In genomic region chr7:157801109-157801508, GRCh38 we compare ENCODE assay signal across 23 cellular contexts.
A peak's percentile ranks its signal among the peaks of the same experiment; 100 is the strongest.
DNase-seq lines count a peak whose midpoint lies in the region; ATAC-seq and TF ChIP-seq lines count a peak whose summit lies in the region.
"Had no signal": no experiment of that assay in that cellular context is flagged by ENCODE, and none has a peak within 500 bp of the region (broad histone marks: within the 10 kb centered on the region; RNA-seq: fewer than 3 reads in every experiment).

No MANE protein-coding gene starts in this region.

- H3K9me3 ChIP-seq in right atrium auricular region, result no peaks in the 10 kb centered on the region
- H3K9me3 ChIP-seq in lower lobe of right lung, result no peaks in the 10 kb centered on the region
- no peaks in the 10 kb centered on the region for H3K9me3 ChIP-seq in psoas muscle
- peaks cover 9% of the 10 kb centered on the region for H3K9me3 ChIP-seq in aorta (ENCODE audit: control insufficient read depth, low read length)
- H3K9me3 ChIP-seq: A549; BE2C; BLaER1 treated with 17β-estradiol and CSF1 and Interleukin-3, amounts not matched to agents 10 nM and 100 nM; HAP-1 had no signal

- H3K27ac ChIP-seq in right atrium auricular region, result no peak overlapping the region
- no peak overlapping the region for H3K27ac ChIP-seq in lower lobe of right lung
- no peak overlapping the region for H3K27ac ChIP-seq in psoas muscle
- H3K27ac ChIP-seq in aorta (ENCODE audit: low read depth in 1 of 2, low read length in 2 of 2), result no peak overlapping the region
- H3K27ac ChIP-seq: A549; BLaER1 treated with 17β-estradiol and CSF1 and Interleukin-3, amounts not matched to agents 10 nM and 100 nM had no signal

- ATAC-seq in Right ventricle myocardium superior (ENCODE audit: poor library complexity), result no peak
- no peak for ATAC-seq in lower lobe of right lung
- ATAC-seq in psoas muscle, result no peak
- ATAC-seq in aorta (ENCODE audit: low FRiP score), result no peak
- no peak for ATAC-seq in HG02588 (IDR thresholded peaks at IDR 0.05; ENCODE audit: unreplicated experiment)
- no peak for ATAC-seq in HG03135 (IDR thresholded peaks at IDR 0.05; ENCODE audit: unreplicated experiment)
- ATAC-seq: A549, GM12878, GM23338 had no signal

- intact Hi-C loops in Right ventricle myocardium superior (cut with DNase I) (no loop called here), lower lobe of right lung (cut with DNase I) (no loop called here), psoas muscle (cut with DNase I) (no loop called here), aorta (cut with DNase I) (no loop called here)

- in situ Hi-C loops in GM13976 (cut with MboI; ENCODE audit: low sequenced_read_pairs, unreplicated experiment), result no loop called here

- no peak for TF ChIP-seq CTCF in right atrium auricular region (IDR thresholded peaks at IDR 0.05)
- TF ChIP-seq CTCF in lower lobe of right lung (IDR thresholded peaks at IDR 0.05), result no peak
- TF ChIP-seq CTCF in psoas muscle (IDR thresholded peaks at IDR 0.05), result no peak
- TF ChIP-seq CTCF in GM13976 (IDR thresholded peaks at IDR 0.05; ENCODE audit: borderline replicate concordance, control extremely low read depth, extremely low read depth, insufficient read depth, missing control alignments), result no peak

- H3K4me1 ChIP-seq in right atrium auricular region (no peaks in the 10 kb centered on the region), lower lobe of right lung (no peaks in the 10 kb centered on the region), psoas muscle (no peaks in the 10 kb centered on the region), aorta (ENCODE audit: control insufficient read depth in 1 of 2, insufficient read depth in 2 of 2, low read length in 2 of 2) (no peaks in the 10 kb centered on the region)
- H3K4me1 ChIP-seq: A549; BE2C; BLaER1 treated with 17β-estradiol and CSF1 and Interleukin-3, amounts not matched to agents 10 nM and 100 nM; HAP-1 had no signal

- H3K36me3 ChIP-seq in right atrium auricular region, result no peaks in the 10 kb centered on the region
- no peaks in the 10 kb centered on the region for H3K36me3 ChIP-seq in lower lobe of right lung
- no peaks in the 10 kb centered on the region for H3K36me3 ChIP-seq in psoas muscle (ENCODE audit: insufficient read depth in 1 of 2, low read depth in 1 of 2)
- no peaks in the 10 kb centered on the region for H3K36me3 ChIP-seq in aorta (ENCODE audit: control insufficient read depth in 1 of 2, insufficient read depth in 2 of 2, low read length in 1 of 2)
- H3K36me3 ChIP-seq: BE2C; BLaER1 treated with 17β-estradiol and CSF1 and Interleukin-3, amounts not matched to agents 10 nM and 100 nM; HAP-1 had no signal

- 66 to 70% (median 67%) methylated on average over 21 of the region's 21 CpGs for WGBS in psoas muscle, 3 donors
- WGBS in aorta, 2 donors, result 74 to 81% methylated on average over 21 of the region's 21 CpGs

- DNase-seq in Right ventricle myocardium superior (peak; percentile 26), right atrium auricular region (ENCODE audit: low spot score) (no peak), lower lobe of right lung (peak; percentile 11), psoas muscle (peak; percentile 6 to 36), aorta (peak; percentile 22 to 62), GM13976 (ENCODE audit: low spot score) (no peak)
- DNase-seq: 8988T; ACHN; AML-193; BE2C; CD4-positive, alpha-beta T cell; DMS 273 treated with DMSO at 0.1 percent for 48 hours; DMS79; EL; GDM1; HFFc6 had no signal

- H3K27me3 ChIP-seq in right atrium auricular region (no peaks in the 10 kb centered on the region), lower lobe of right lung (ENCODE audit: low read depth) (no peaks in the 10 kb centered on the region), psoas muscle (ENCODE audit: insufficient read depth in 3 of 3, low read length in 2 of 3) (no peaks in the 10 kb centered on the region), aorta (ENCODE audit: control insufficient read depth in 1 of 2, insufficient read depth in 2 of 2, low read length in 1 of 2) (no peaks in the 10 kb centered on the region)
- H3K27me3 ChIP-seq: BE2C had no signal

- no peak overlapping the region for H3K4me3 ChIP-seq in right atrium auricular region
- no peak overlapping the region for H3K4me3 ChIP-seq in lower lobe of right lung
- no peak overlapping the region for H3K4me3 ChIP-seq in psoas muscle
- H3K4me3 ChIP-seq in aorta (ENCODE audit: low read length in 2 of 2), result no peak overlapping the region
- H3K4me3 ChIP-seq: A549; BLaER1 treated with 17β-estradiol and CSF1 and Interleukin-3, amounts not matched to agents 10 nM and 100 nM; GM12878; GM23338; HAP-1 had no signal

Comparison
In these comparisons a context has a peak if more than half of its experiments do, and no peak if none do; other contexts are left out.
1. DNase-seq: peak in Right ventricle myocardium superior (single experiment), lower lobe of right lung (single experiment), psoas muscle (2 of 2) and aorta (2 of 2); none in right atrium auricular region (single experiment) and GM13976 (single experiment).